23 cellular contexts compared by ENCODE assay signal in genomic region chr3:160554980-160555379, GRCh38.
"Had no signal": no experiment of that assay in that cellular context is flagged by ENCODE, and none has a peak within 500 bp of the region (broad histone marks: within the 10 kb centered on the region; RNA-seq: fewer than 3 reads in every experiment).

No MANE protein-coding gene starts in this region.

- H3K27ac ChIP-seq: gastrocnemius medialis, left ventricle myocardium inferior, neutrophil, suprapubic skin, tibial artery had no signal

- H3K27me3 Mint-ChIP-seq: activated naive CD4-positive, alpha-beta T cell treated with anti-CD3 and anti-CD28 coated beads, Interleukin-2, amount 50 U/mL, for 24 hours; activated naive CD8-positive, alpha-beta T cell treated with anti-CD3 and anti-CD28 coated beads, Interleukin-2, amount 50 U/mL, for 24 hours; effector memory CD8-positive, alpha-beta T cell had no signal

- DNase-seq: activated CD4-positive, alpha-beta T cell treated with anti-CD3 and anti-CD28 coated beads, Interleukin-2, amount 50 U/mL, for 48 hours; activated CD8-positive, alpha-beta memory T cell treated with anti-CD3 and anti-CD28 coated beads for 24 hours; activated gamma-delta T cell treated with Interleukin-2 at 50 U/mL for 16 hours; activated naive CD8-positive, alpha-beta T cell treated with anti-CD3 and anti-CD28 coated beads, Interleukin-2, amount 50 U/mL, for 24 hours; amygdala; caudate nucleus; cortex of kidney; effector memory CD8-positive, alpha-beta T cell; gastrocnemius medialis; glutamatergic neuron; islet precursor cell; left ventricle myocardium inferior; nephron progenitor cell; small intestine; stimulated activated CD4-positive, alpha-beta T cell treated with anti-CD3 and anti-CD28 coated beads, Interleukin-1b, Interleukin-23, amount 100 ng/mL, for 48 hours; stimulated activated CD4-positive, alpha-beta T cell treated with anti-CD3 and anti-CD28 coated beads, Interleukin-4, amount 100 ng/mL, for 4 hours; stimulated activated naive CD4-positive, alpha-beta T cell; T-helper 2 cell; tibial artery had no signal

- H3K4me3 Mint-ChIP-seq: activated naive CD4-positive, alpha-beta T cell treated with anti-CD3 and anti-CD28 coated beads, Interleukin-2, amount 50 U/mL, for 24 hours; activated naive CD8-positive, alpha-beta T cell treated with anti-CD3 and anti-CD28 coated beads, Interleukin-2, amount 50 U/mL, for 24 hours; nephron progenitor cell had no signal

- H3K4me3 ChIP-seq: gastrocnemius medialis, left ventricle myocardium inferior, suprapubic skin, tibial artery had no signal

- H3K27ac Mint-ChIP-seq: activated naive CD4-positive, alpha-beta T cell treated with anti-CD3 and anti-CD28 coated beads, Interleukin-2, amount 50 U/mL, for 24 hours; activated naive CD8-positive, alpha-beta T cell treated with anti-CD3 and anti-CD28 coated beads, Interleukin-2, amount 50 U/mL, for 24 hours; nephron progenitor cell had no signal

- H3K36me3 ChIP-seq: gastrocnemius medialis, left ventricle myocardium inferior, neutrophil, suprapubic skin, tibial artery had no signal

- H3K9me3 Mint-ChIP-seq: activated naive CD4-positive, alpha-beta T cell treated with anti-CD3 and anti-CD28 coated beads, Interleukin-2, amount 50 U/mL, for 24 hours; effector memory CD8-positive, alpha-beta T cell had no signal

- H3K27me3 ChIP-seq: gastrocnemius medialis, neutrophil, suprapubic skin, tibial artery had no signal

- ATAC-seq: effector memory CD8-positive, alpha-beta T cell; gastrocnemius medialis; sciatic nerve had no signal

- H3K9me3 ChIP-seq: gastrocnemius medialis, neutrophil, suprapubic skin, tibial artery had no signal

- H3K4me1 Mint-ChIP-seq: nephron progenitor cell had no signal

- FAIRE-seq: small intestine had no signal
